ENCODE assay signal across 1 cellular context in genomic region chr6:131575834-131576478, GRCh38.
A peak's percentile ranks its signal among the peaks of the same experiment; 100 is the strongest.
TF ChIP-seq lines count a peak whose summit lies in the region.

No MANE protein-coding gene starts in this region.

TF ChIP-seq in HepG2, 621 proteins besides CTCF, POLR2A, EP300 and RAD21 (continued from another document and continues in another):
- TF ChIP-seq TFE3 (CRISPR knock-in tag; IDR thresholded peaks at IDR 0.05): peak; percentile 52
- no peak for TF ChIP-seq PLRG1 (conservative IDR thresholded peaks at IDR 0.05)
- peak; percentile 34; the same call in 1 of the 2 replicates for TF ChIP-seq TFDP1 (CRISPR knock-in tag; IDR thresholded peaks at IDR 0.05; ENCODE audit: borderline replicate concordance)
- TF ChIP-seq ZNF672 (CRISPR knock-in tag; IDR thresholded peaks at IDR 0.05): no peak
- no peak for TF ChIP-seq E2F1 (CRISPR knock-in tag; IDR thresholded peaks at IDR 0.05)
- peak; percentile 71 for TF ChIP-seq TBX2 (CRISPR knock-in tag; IDR thresholded peaks at IDR 0.05; ENCODE audit: borderline replicate concordance)
- peak; percentile 84 for TF ChIP-seq POGZ (CRISPR knock-in tag; IDR thresholded peaks at IDR 0.05)
- TF ChIP-seq ZMYM3 (CRISPR knock-in tag; IDR thresholded peaks at IDR 0.05): peak; percentile 51; the same call in 1 of the 2 replicates
- no peak for TF ChIP-seq ZSCAN25 (CRISPR knock-in tag; IDR thresholded peaks at IDR 0.05)
- peak; percentile 52; the same call in 1 of the 2 replicates for TF ChIP-seq HDAC1 (CRISPR knock-in tag; IDR thresholded peaks at IDR 0.05)
- no peak for TF ChIP-seq ZNF326 (CRISPR knock-in tag; IDR thresholded peaks at IDR 0.05; ENCODE audit: borderline replicate concordance)
- no peak for TF ChIP-seq THAP8 (CRISPR knock-in tag; IDR thresholded peaks at IDR 0.05; ENCODE audit: borderline replicate concordance)
- no peak for TF ChIP-seq RFX1 (IDR thresholded peaks at IDR 0.05)
- peak; percentile 32; the same call in 1 of the 2 replicates for TF ChIP-seq JUND (CRISPR knock-in tag; IDR thresholded peaks at IDR 0.05)
- TF ChIP-seq ZKSCAN8 (CRISPR knock-in tag; IDR thresholded peaks at IDR 0.05; ENCODE audit: borderline replicate concordance): no peak
- TF ChIP-seq GMEB2 (CRISPR knock-in tag; IDR thresholded peaks at IDR 0.05; ENCODE audit: low read depth): no peak
- TF ChIP-seq ZNF710 (CRISPR knock-in tag; IDR thresholded peaks at IDR 0.05; ENCODE audit: borderline replicate concordance): peak; percentile 91
- TF ChIP-seq ZSCAN20 (CRISPR knock-in tag; IDR thresholded peaks at IDR 0.05; ENCODE audit: borderline replicate concordance): no peak
- TF ChIP-seq RFXANK (CRISPR knock-in tag; IDR thresholded peaks at IDR 0.05): no peak
- TF ChIP-seq TRIM22 (IDR thresholded peaks at IDR 0.05): no peak
- TF ChIP-seq SIX1 (CRISPR knock-in tag; IDR thresholded peaks at IDR 0.05; ENCODE audit: borderline replicate concordance): peak; percentile 63; the same call in 1 of the 2 replicates
- no peak for TF ChIP-seq PRDM4 (CRISPR knock-in tag; IDR thresholded peaks at IDR 0.05; ENCODE audit: borderline replicate concordance)
- no peak for TF ChIP-seq CENPT (CRISPR knock-in tag; IDR thresholded peaks at IDR 0.05; ENCODE audit: low read depth)
- TF ChIP-seq IKZF5 (CRISPR knock-in tag; IDR thresholded peaks at IDR 0.05): peak; percentile 40; the same call in 1 of the 2 replicates
- TF ChIP-seq ZBTB39 (CRISPR knock-in tag; IDR thresholded peaks at IDR 0.05): 0 out of 2 replicates have a peak, but pooled peaks have one; percentile 58
- TF ChIP-seq CC2D1A (CRISPR knock-in tag; IDR thresholded peaks at IDR 0.05): no peak
- TF ChIP-seq BRD4 (CRISPR knock-in tag; IDR thresholded peaks at IDR 0.05): 0 out of 2 replicates have a peak, but pooled peaks have one; percentile 41
- 0 out of 2 replicates have a peak, but pooled peaks have one; percentile 19 for TF ChIP-seq ZNF605 (CRISPR knock-in tag; IDR thresholded peaks at IDR 0.05)
- TF ChIP-seq FOXC1 (CRISPR knock-in tag; IDR thresholded peaks at IDR 0.05; ENCODE audit: borderline replicate concordance): 0 out of 2 replicates have a peak, but pooled peaks have one; percentile 47
- 0 out of 2 replicates have a peak, but pooled peaks have one; percentile 41 for TF ChIP-seq ZNF775 (CRISPR knock-in tag; IDR thresholded peaks at IDR 0.05; ENCODE audit: borderline replicate concordance)
- no peak for TF ChIP-seq AKNA (CRISPR knock-in tag; IDR thresholded peaks at IDR 0.05; ENCODE audit: borderline replicate concordance)
- TF ChIP-seq KMT2A (CRISPR knock-in tag; IDR thresholded peaks at IDR 0.05): peak; percentile 36; the same call in 1 of the 2 replicates
- TF ChIP-seq MTF2 (CRISPR knock-in tag; IDR thresholded peaks at IDR 0.05; ENCODE audit: borderline replicate concordance): no peak
- TF ChIP-seq ZNF549 (CRISPR knock-in tag; IDR thresholded peaks at IDR 0.05): no peak
- TF ChIP-seq TSC22D2 (CRISPR knock-in tag; IDR thresholded peaks at IDR 0.05; ENCODE audit: borderline replicate concordance): no peak
- no peak for TF ChIP-seq ZNF224 (CRISPR knock-in tag; IDR thresholded peaks at IDR 0.05)
- TF ChIP-seq ETV5 (CRISPR knock-in tag; IDR thresholded peaks at IDR 0.05; ENCODE audit: borderline replicate concordance): peak; percentile 55; the same call in 1 of the 2 replicates
- TF ChIP-seq CEBPG (CRISPR knock-in tag; IDR thresholded peaks at IDR 0.05): peak; percentile 97
- TF ChIP-seq KLF16 (CRISPR knock-in tag; IDR thresholded peaks at IDR 0.05): no peak
- no peak for TF ChIP-seq ZNF460 (CRISPR knock-in tag; IDR thresholded peaks at IDR 0.05; ENCODE audit: borderline replicate concordance)
